1 cellular context compared by ENCODE assay signal in the genomic region with DNA sequence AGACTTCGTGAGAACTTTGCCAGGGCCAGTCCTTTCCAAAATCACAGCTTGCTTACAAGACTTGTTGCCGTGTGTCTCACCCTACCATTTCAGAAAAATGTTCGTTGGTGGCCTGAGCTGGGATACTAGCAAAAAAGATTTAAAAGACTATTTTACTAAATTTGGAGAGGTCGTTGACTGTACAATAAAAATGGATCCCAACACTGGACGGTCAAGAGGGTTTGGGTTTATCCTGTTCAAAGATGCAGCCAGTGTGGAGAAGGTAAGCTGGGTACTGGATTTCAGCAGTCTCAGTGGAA.
TF ChIP-seq lines count a peak whose summit lies in the region.

No MANE protein-coding gene starts in this region.

TF ChIP-seq in GM12891, 5 proteins besides CTCF, POLR2A, EP300 and RAD21 (continued from another document):
- no peak for TF ChIP-seq SPI1 (IDR thresholded peaks at IDR 0.05; ENCODE audit: low read depth, low read length)
- no peak for TF ChIP-seq PAX5 (IDR thresholded peaks at IDR 0.05; ENCODE audit: insufficient read depth, low read length, severe bottlenecking)
- no peak for TF ChIP-seq POLR2AphosphoS5 (IDR thresholded peaks at IDR 0.05; ENCODE audit: low read depth, low read length)
